ENCODE assay signal across 9 cellular contexts in genomic region chr15:74958320-74958907, GRCh38. TPM values are rescaled to one million over a fixed set of nuclear protein-coding genes. Genes with fewer than 3 reads are reported as not detected.
DNase-seq lines count a peak whose midpoint lies in the region; ATAC-seq and TF ChIP-seq lines count a peak whose summit lies in the region.
"Had no signal": no experiment of that assay in that cellular context is flagged by ENCODE, and none has a peak within 500 bp of the region (broad histone marks: within the 10 kb centered on the region; RNA-seq: fewer than 3 reads in every experiment).

No MANE protein-coding gene starts in this region.

- TF ChIP-seq POLR2A in esophagus muscularis mucosa (IDR thresholded peaks at IDR 0.05; ENCODE audit: low read depth), result no peak

- H3K4me1 ChIP-seq in esophagus muscularis mucosa, result peaks cover 34 to 58% (median 57%) of the 10 kb centered on the region in 4 donors
- peaks cover 17 to 23% of the 10 kb centered on the region in 2 donors for H3K4me1 ChIP-seq in naive thymus-derived CD4-positive, alpha-beta T cell (ENCODE audit: control insufficient read depth in 2 of 2, insufficient read depth in 2 of 2, low read length in 2 of 2)

- no peaks in the 10 kb centered on the region for H3K36me3 ChIP-seq in esophagus muscularis mucosa
- H3K36me3 ChIP-seq in naive thymus-derived CD4-positive, alpha-beta T cell (ENCODE audit: control insufficient read depth in 2 of 3, insufficient read depth in 3 of 3, low read length in 3 of 3), result no peaks in the 10 kb centered on the region
- H3K36me3 ChIP-seq: neutrophil had no signal

- DNase-seq in DMS53 treated with DMSO at 0.1 percent for 48 hours (lab: John Stamatoyannopoulos, UW; ENCODE audit: unreplicated experiment) (peak; percentile 17), NCI-H524 (lab: John Stamatoyannopoulos, UW) (peak; percentile 92 to 93), esophagus muscularis mucosa (ENCODE audit: extremely low spot score) (no peak)
- no peak for DNase-seq in naive thymus-derived CD4-positive, alpha-beta T cell

- H3K27ac Mint-ChIP-seq in naive thymus-derived CD4-positive, alpha-beta T cell, result no peak overlapping the region

- POLR2A ChIA-PET in naive thymus-derived CD4-positive, alpha-beta T cell (lab: Charles Lee), result interaction anchor here (0.8 kb wide), 1 partner anchor 15 kb away, joined by 3 read pairs; no protein-coding TSS in a partner anchor

- peaks cover 0 to 1% (median 0%) of the 10 kb centered on the region in 11 donors for H3K9me3 Mint-ChIP-seq in naive thymus-derived CD4-positive, alpha-beta T cell

- no peak for TF ChIP-seq EP300 in esophagus muscularis mucosa (IDR thresholded peaks at IDR 0.05)

- peaks cover 0 to 2% (median 0%) of the 10 kb centered on the region in 5 donors for H3K36me3 Mint-ChIP-seq in naive thymus-derived CD4-positive, alpha-beta T cell

- no peaks in the 10 kb centered on the region for H3K9me3 ChIP-seq in esophagus muscularis mucosa
- no peaks in the 10 kb centered on the region for H3K9me3 ChIP-seq in naive thymus-derived CD4-positive, alpha-beta T cell (ENCODE audit: control insufficient read depth in 2 of 3, low read length in 3 of 3)
- H3K9me3 ChIP-seq: neutrophil had no signal

- intact Hi-C loops in esophagus muscularis mucosa (cut with DNase I), result loop anchor here (10.0 kb wide), 3 partner anchors 246 to 414 kb away; partner anchors contain the start of genes ARID3B and C15orf39
- intact Hi-C loops in naive thymus-derived CD4-positive, alpha-beta T cell (cut with micrococcal nuclease), result loop anchor here in 1 of 2 donors (10.0 kb wide), 1 partner anchor 494 kb away; the partner anchor contains the start of gene UBL7

- TF ChIP-seq CTCF in esophagus muscularis mucosa (IDR thresholded peaks at IDR 0.05), result peak in 1 of 3 experiments; percentile 31

- H3K4me3 Mint-ChIP-seq in naive thymus-derived CD4-positive, alpha-beta T cell, result peak overlapping the region; percentile 40 to 83 (median 65)

- no peak for ATAC-seq in naive thymus-derived CD4-positive, alpha-beta T cell
- ATAC-seq in HG02571 (IDR thresholded peaks at IDR 0.05; ENCODE audit: unreplicated experiment) (no peak), GM21825 (IDR thresholded peaks at IDR 0.05; ENCODE audit: unreplicated experiment) (no peak), HG03097 (IDR thresholded peaks at IDR 0.05; ENCODE audit: low FRiP score, unreplicated experiment) (no peak), HG02642 (IDR thresholded peaks at IDR 0.05; ENCODE audit: poor library complexity, unreplicated experiment) (no peak)

- H3K27me3 Mint-ChIP-seq in naive thymus-derived CD4-positive, alpha-beta T cell, result peaks cover 25 to 56% (median 27%) of the 10 kb centered on the region in 5 donors

- CTCF ChIA-PET in naive thymus-derived CD4-positive, alpha-beta T cell (lab: Charles Lee), result interaction anchor here (1.0 kb wide), 1 partner anchor 11 kb away, joined by 3 read pairs; no protein-coding TSS in a partner anchor

- H3K4me3 ChIP-seq in esophagus muscularis mucosa, result peak overlapping the region; percentile 68 to 77 (median 69)
- no peak overlapping the region for H3K4me3 ChIP-seq in naive thymus-derived CD4-positive, alpha-beta T cell (ENCODE audit: low read length)

- H3K27me3 ChIP-seq in esophagus muscularis mucosa, result peaks cover 0 to 35% (median 20%) of the 10 kb centered on the region in 4 donors
- peaks cover 9 to 10% of the 10 kb centered on the region in 2 donors for H3K27me3 ChIP-seq in naive thymus-derived CD4-positive, alpha-beta T cell (ENCODE audit: control insufficient read depth in 2 of 2, insufficient read depth in 2 of 2, low read length in 2 of 2)

- peaks cover 14 to 40% (median 31%) of the 10 kb centered on the region in 7 donors for H3K4me1 Mint-ChIP-seq in naive thymus-derived CD4-positive, alpha-beta T cell

- WGBS in esophagus muscularis mucosa, result 2% methylated on average over 17 of the region's 28 CpGs

- H3K27ac ChIP-seq in esophagus muscularis mucosa (replicated peaks in 1 of 4), result peak overlapping the region in 3 of 4 donors; percentile 34 to 77 (median 69)
- no peak overlapping the region for H3K27ac ChIP-seq in naive thymus-derived CD4-positive, alpha-beta T cell (ENCODE audit: low read depth, low read length)
- H3K27ac ChIP-seq: neutrophil had no signal

RNA-seq across cellular contexts. Expression of gene RPP25, which starts 1.8 kb away (rescaled TPM):
- total RNA-seq in esophagus muscularis mucosa, result 1 to 10 TPM; 4.2 to 7.2 (median 7.0) TPM
- total RNA-seq in naive thymus-derived CD4-positive, alpha-beta T cell, result 1 to 10 TPM in 4 of 5 experiments, under 1 TPM in 1; 0.95 to 5.8 (median 3.3) TPM
- polyA plus RNA-seq in naive thymus-derived CD4-positive, alpha-beta T cell, result 1 to 10 TPM; 4.0 to 5.5 TPM

RNA-seq across cellular contexts. Expression of gene COX5A, which starts 20.5 kb away (rescaled TPM):
- 10 to 100 TPM; 58.6 to 86.2 (median 75.5) TPM for total RNA-seq in esophagus muscularis mucosa
- total RNA-seq in naive thymus-derived CD4-positive, alpha-beta T cell, result 100 to 1,000 TPM in 1 of 5 experiments, 10 to 100 TPM in 4; 44.4 to 210 (median 59.2) TPM
- 100 to 1,000 TPM; 239 to 242 TPM for polyA plus RNA-seq in naive thymus-derived CD4-positive, alpha-beta T cell

RNA-seq across cellular contexts. Expression of gene SCAMP5, which starts 36.9 kb away (rescaled TPM):
- total RNA-seq in esophagus muscularis mucosa, result 1 to 10 TPM; 3.3 to 6.4 (median 4.3) TPM
- total RNA-seq in naive thymus-derived CD4-positive, alpha-beta T cell, result 1 to 10 TPM in 2 of 5 experiments, under 1 TPM in 3; 0.35 to 9.5 (median 0.87) TPM
- polyA plus RNA-seq in naive thymus-derived CD4-positive, alpha-beta T cell, result under 1 TPM; 0.06 to 0.15 TPM

RNA-seq across cellular contexts. Expression of gene FAM219B, which starts 51.8 kb away (rescaled TPM):
- total RNA-seq in esophagus muscularis mucosa, result 10 to 100 TPM; 60.8 to 92.0 (median 84.3) TPM
- total RNA-seq in naive thymus-derived CD4-positive, alpha-beta T cell, result 100 to 1,000 TPM in 2 of 5 experiments, 10 to 100 TPM in 3; 40.5 to 111 (median 99.6) TPM
- 10 to 100 TPM; 20.2 to 27.7 TPM for polyA plus RNA-seq in naive thymus-derived CD4-positive, alpha-beta T cell

Comparison
In these comparisons a context has a peak if more than half of its experiments do, and no peak if none do; other contexts are left out.
1. DNase-seq: peak in DMS53 treated with DMSO at 0.1 percent for 48 hours (single experiment) and NCI-H524 (2 of 2); none in esophagus muscularis mucosa (single experiment) and naive thymus-derived CD4-positive, alpha-beta T cell (0 of 9).